9 cellular contexts compared by ENCODE assay signal in genomic region chr2:171529914-171530313, GRCh38. TPM values are rescaled to one million over a fixed set of nuclear protein-coding genes. Genes with fewer than 3 reads are reported as not detected.
A peak's percentile ranks its signal among the peaks of the same experiment; 100 is the strongest.
DNase-seq lines count a peak whose midpoint lies in the region; ATAC-seq and TF ChIP-seq lines count a peak whose summit lies in the region.
"Had no signal": no experiment of that assay in that cellular context is flagged by ENCODE, and none has a peak within 500 bp of the region (broad histone marks: within the 10 kb centered on the region; RNA-seq: fewer than 3 reads in every experiment).

No MANE protein-coding gene starts in this region.

- H3K36me3 ChIP-seq in CD8-positive, alpha-beta T cell (ENCODE audit: insufficient read depth, low read length): no peaks in the 10 kb centered on the region
- peaks cover 2 to 42% of the 10 kb centered on the region in 2 experiments for H3K36me3 ChIP-seq in mesenchymal stem cell (ENCODE audit: control insufficient read depth in 1 of 2, insufficient read depth in 2 of 2, low read depth in 1 of 2, low read length in 2 of 2)

- no peak overlapping the region for H3K9ac ChIP-seq in mesenchymal stem cell (ENCODE audit: low read length)

- no peak overlapping the region for H3K4ac ChIP-seq in mesenchymal stem cell (ENCODE audit: low read depth in 1 of 2, low read length in 2 of 2)

- POLR2A ChIA-PET in CD8-positive, alpha-beta T cell (lab: Charles Lee): interaction anchor here (0.6 kb wide), 1 partner anchor 22 kb away, joined by 4 read pairs; no protein-coding TSS in a partner anchor
- POLR2A ChIA-PET in WTC11 (lab: Charles Lee): no interaction called here

- H4K91ac ChIP-seq in mesenchymal stem cell (ENCODE audit: low read length): no peak overlapping the region

- in situ Hi-C loops in GM13977 (cut with MboI; ENCODE audit: low pct_unique_long_range_greater_than_20kb, low sequenced_read_pairs, unreplicated experiment): no loop called here

- intact Hi-C loops in CD8-positive, alpha-beta T cell (cut with DNase I, micrococcal nuclease): no loop called here

- no peak overlapping the region for H2BK12ac ChIP-seq in mesenchymal stem cell (ENCODE audit: low read length in 2 of 2)

- no peaks in the 10 kb centered on the region for H3K9me3 ChIP-seq in CD8-positive, alpha-beta T cell (ENCODE audit: low read length)
- no peaks in the 10 kb centered on the region for H3K9me3 ChIP-seq in mesenchymal stem cell (ENCODE audit: control insufficient read depth, low read length)

- H4K8ac ChIP-seq in mesenchymal stem cell (ENCODE audit: low read length): no peak overlapping the region

- peaks cover 18% of the 10 kb centered on the region for H3K27me3 Mint-ChIP-seq in CD8-positive, alpha-beta T cell (ENCODE audit: low read depth)
- H3K27me3 Mint-ChIP-seq in WTC11 (ENCODE audit: low read depth): no peaks in the 10 kb centered on the region

- no peak overlapping the region for H2BK5ac ChIP-seq in mesenchymal stem cell (ENCODE audit: low read depth, low read length, poor library complexity, severe bottlenecking)

- H3K27ac Mint-ChIP-seq in CD8-positive, alpha-beta T cell: no peak overlapping the region
- no peak overlapping the region for H3K27ac Mint-ChIP-seq in WTC11

- no peak overlapping the region for H2BK120ac ChIP-seq in mesenchymal stem cell (ENCODE audit: low read depth, low read length)

- WGBS in mesenchymal stem cell: no CpG with 5 or more reads among the region's 1 CpG

- no peak for DNase-seq in CD8-positive, alpha-beta T cell
- DNase-seq in GM13977 (ENCODE audit: low spot score): no peak
- DNase-seq in WTC11 (ENCODE audit: low spot score): no peak
- no peak for DNase-seq in mesenchymal stem cell
- DNase-seq in GF-D8 (lab: John Stamatoyannopoulos, UW): no peak
- no peak for DNase-seq in C1 segment of cervical spinal cord (lab: John Stamatoyannopoulos, UW)
- no peak for DNase-seq in effector CD8-positive, alpha-beta T cell (lab: John Stamatoyannopoulos, UW)
- DNase-seq in H4 (ENCODE audit: low spot score): no peak

- no peak overlapping the region for H3K27ac ChIP-seq in CD8-positive, alpha-beta T cell (ENCODE audit: low read depth, low read length)
- H3K27ac ChIP-seq in mesenchymal stem cell (ENCODE audit: low read length, poor library complexity, severe bottlenecking): no peak overlapping the region

- H3K4me3 Mint-ChIP-seq in CD8-positive, alpha-beta T cell: no peak overlapping the region
- no peak overlapping the region for H3K4me3 Mint-ChIP-seq in WTC11

- ATAC-seq in CD8-positive, alpha-beta T cell: no peak
- ATAC-seq in WTC11: no peak; the same call in 1 of the 2 replicates
- ATAC-seq: activated CD4-positive, CD25-positive, alpha-beta regulatory T cell treated with anti-CD3 and anti-CD28 coated beads, Interleukin-2, amount 50 U/mL, for 24 hours had no signal

- no peaks in the 10 kb centered on the region for H3K4me1 Mint-ChIP-seq in CD8-positive, alpha-beta T cell (ENCODE audit: low read depth)
- H3K4me1 Mint-ChIP-seq in WTC11: no peaks in the 10 kb centered on the region; the same call in 1 of the 2 replicates

- CTCF ChIA-PET in CD8-positive, alpha-beta T cell (lab: Charles Lee): no interaction called here
- CTCF ChIA-PET in WTC11 (lab: Charles Lee): no interaction called here

- no peak overlapping the region for H3K18ac ChIP-seq in mesenchymal stem cell (ENCODE audit: low read depth in 1 of 2, low read length in 2 of 2)

- H3K14ac ChIP-seq in mesenchymal stem cell (ENCODE audit: low read length in 2 of 2): no peak overlapping the region

- H3K9me3 Mint-ChIP-seq in CD8-positive, alpha-beta T cell: peaks cover 6% of the 10 kb centered on the region
- H3K9me3 Mint-ChIP-seq in WTC11: peaks cover 8% of the 10 kb centered on the region

- H2AFZ ChIP-seq in mesenchymal stem cell (ENCODE audit: low read depth, low read length): no peak overlapping the region

- no peaks in the 10 kb centered on the region for H3K27me3 ChIP-seq in CD8-positive, alpha-beta T cell (ENCODE audit: insufficient read depth, low read length)
- no peaks in the 10 kb centered on the region for H3K27me3 ChIP-seq in mesenchymal stem cell (ENCODE audit: control insufficient read depth in 1 of 2, insufficient read depth in 1 of 2, low read length in 2 of 2)

- H2AK5ac ChIP-seq in mesenchymal stem cell (ENCODE audit: low read length, severe bottlenecking): no peak overlapping the region

- peaks cover 24% of the 10 kb centered on the region for H3K79me1 ChIP-seq in mesenchymal stem cell (replicated peaks; ENCODE audit: low read length, poor library complexity, severe bottlenecking)

- H3K4me1 ChIP-seq in CD8-positive, alpha-beta T cell (ENCODE audit: insufficient read depth, low read length): no peaks in the 10 kb centered on the region
- peaks cover 1% of the 10 kb centered on the region for H3K4me1 ChIP-seq in mesenchymal stem cell (ENCODE audit: control insufficient read depth, insufficient read depth, low read depth, low read length)

- peak overlapping the region; percentile 4 for H2BK15ac ChIP-seq in mesenchymal stem cell (ENCODE audit: low read depth, poor library complexity, severe bottlenecking)

- no peak overlapping the region for H3K4me3 ChIP-seq in CD8-positive, alpha-beta T cell (ENCODE audit: low read depth, low read length)
- H3K4me3 ChIP-seq in mesenchymal stem cell (ENCODE audit: insufficient read depth in 1 of 2, low read depth in 1 of 2, low read length in 2 of 2): no peak overlapping the region

- H3K23ac ChIP-seq in mesenchymal stem cell (ENCODE audit: low read length in 2 of 2): no peak overlapping the region

- H3K36me3 Mint-ChIP-seq in CD8-positive, alpha-beta T cell: no peaks in the 10 kb centered on the region
- H3K36me3 Mint-ChIP-seq in WTC11: peaks cover 5% of the 10 kb centered on the region

- no peak overlapping the region for H3K4me2 ChIP-seq in mesenchymal stem cell (ENCODE audit: low read length, poor library complexity, severe bottlenecking)

- TF ChIP-seq CTCF in CD8-positive, alpha-beta T cell (IDR thresholded peaks at IDR 0.05): peak; percentile 35
- peak; percentile 54 for TF ChIP-seq CTCF in GM13977 (IDR thresholded peaks at IDR 0.05; ENCODE audit: extremely low read depth, insufficient read depth, missing control alignments)
- peak; percentile 85 for TF ChIP-seq CTCF in WTC11 (IDR thresholded peaks at IDR 0.05)

TF ChIP-seq in WTC11, 78 proteins besides CTCF, POLR2A, EP300 and RAD21:
- TF ChIP-seq GTF2I (CRISPR knock-in tag; conservative IDR thresholded peaks at IDR 0.05) (peak; percentile 91), TEAD1 (CRISPR knock-in tag; IDR thresholded peaks at IDR 0.05) (no peak)

RNA-seq across cellular contexts. Expression of gene CYBRD1, which starts 7.6 kb away (rescaled TPM):
- total RNA-seq in CD8-positive, alpha-beta T cell: under 1 TPM in 1 of 2 experiments, not detected in 1; 0.17 TPM
- 5.9 to 7.9 TPM (median 7.2 TPM) in 3 replicates for total RNA-seq in WTC11 (2021)
- 70.7 TPM for polyA plus RNA-seq in mesenchymal stem cell (2013, experiment 1 of 2)
- 74.4 TPM for polyA plus RNA-seq in mesenchymal stem cell (2013, experiment 2 of 2)
- 38.0 and 39.3 TPM in 2 replicates for total RNA-seq in H4 (2014; rRNA removed; shearing (Covaris generic))

Comparison
In these comparisons a context has a peak if more than half of its experiments do, and no peak if none do; other contexts are left out.
1. CTCF ChIP-seq: peak in every context shown above with its lines; median percentile 85 in WTC11; 54 in GM13977; 35 in CD8-positive, alpha-beta T cell.